Comparison of ENCODE assay signal across 8 cellular contexts in genomic region chr16:12458591-12459400, GRCh38.
DNase-seq lines count a peak whose midpoint lies in the region; ATAC-seq and TF ChIP-seq lines count a peak whose summit lies in the region.

No MANE protein-coding gene starts in this region.

- H3K4me3 ChIP-seq in GM06990 (replicated peaks; ENCODE audit: low read depth, low read length), result no peak overlapping the region
- H3K4me3 ChIP-seq in naive thymus-derived CD4-positive, alpha-beta T cell (ENCODE audit: low read length), result peak overlapping the region; percentile 27

- TF ChIP-seq CTCF in GM06990 (IDR thresholded peaks at IDR 0.05; ENCODE audit: insufficient read depth, low read length, poor library complexity, severe bottlenecking) (no peak), HFFc6 (IDR thresholded peaks at IDR 0.05) (no peak)

- peaks cover 29% of the 10 kb centered on the region for H3K4me1 Mint-ChIP-seq in activated T-cell treated with anti-CD3 and anti-CD28 coated beads, Interleukin-2, amount 50 U/mL, for 24 hours (ENCODE audit: low read depth)
- H3K4me1 Mint-ChIP-seq in naive thymus-derived CD4-positive, alpha-beta T cell, result peaks cover 28 to 44% (median 36%) of the 10 kb centered on the region in 7 donors
- H3K4me1 Mint-ChIP-seq in HFFc6 (ENCODE audit: low read depth), result peaks cover 25% of the 10 kb centered on the region

- DNase-seq in GM06990 (ENCODE audit: extremely low read depth, insufficient read length) (peak; percentile 22), NCI-H187 (lab: John Stamatoyannopoulos, UW) (no peak), HFFc6 (no peak), NCI-H510A (lab: John Stamatoyannopoulos, UW) (no peak)
- DNase-seq in activated T-cell treated with anti-CD3 and anti-CD28 coated beads, Interleukin-2, amount 50 U/mL, for 24 hours, result peak; percentile 56
- peak in 7 of 9 donors; percentile 16 to 56 (median 42) for DNase-seq in naive thymus-derived CD4-positive, alpha-beta T cell

- peak overlapping the region; percentile 84 for H3K27ac Mint-ChIP-seq in activated T-cell treated with anti-CD3 and anti-CD28 coated beads, Interleukin-2, amount 50 U/mL, for 24 hours
- H3K27ac Mint-ChIP-seq in naive thymus-derived CD4-positive, alpha-beta T cell, result peak overlapping the region; percentile 67 to 95 (median 93)
- H3K27ac Mint-ChIP-seq in HFFc6, result no peak overlapping the region

- no peaks in the 10 kb centered on the region for H3K9me3 ChIP-seq in naive thymus-derived CD4-positive, alpha-beta T cell (ENCODE audit: control insufficient read depth in 2 of 3, low read length in 3 of 3)

- CTCF ChIA-PET in naive thymus-derived CD4-positive, alpha-beta T cell (lab: Charles Lee), result interaction anchor here (1.1 kb wide), 1 partner anchor 363 kb away, joined by 4 read pairs; no protein-coding TSS in a partner anchor

- H3K27ac ChIP-seq in naive thymus-derived CD4-positive, alpha-beta T cell (ENCODE audit: low read depth, low read length), result peak overlapping the region; percentile 41

- H3K36me3 ChIP-seq in GM06990 (ENCODE audit: control insufficient read depth, insufficient read depth, low read length), result peaks cover 2% of the 10 kb centered on the region
- H3K36me3 ChIP-seq in naive thymus-derived CD4-positive, alpha-beta T cell (ENCODE audit: control insufficient read depth in 2 of 3, insufficient read depth in 3 of 3, low read length in 3 of 3), result no peaks in the 10 kb centered on the region

- POLR2A ChIA-PET in naive thymus-derived CD4-positive, alpha-beta T cell (lab: Charles Lee), result interaction anchor here (1.2 to 3.0 kb wide), 2 partner anchors 9 to 345 kb away, joined by 4 to 14 read pairs; partner anchors contain the start of gene CPPED1

- peaks cover 5% of the 10 kb centered on the region for H3K36me3 Mint-ChIP-seq in activated T-cell treated with anti-CD3 and anti-CD28 coated beads, Interleukin-2, amount 50 U/mL, for 24 hours (ENCODE audit: low read depth)
- peaks cover 2 to 12% (median 5%) of the 10 kb centered on the region in 5 donors for H3K36me3 Mint-ChIP-seq in naive thymus-derived CD4-positive, alpha-beta T cell
- no peaks in the 10 kb centered on the region for H3K36me3 Mint-ChIP-seq in HFFc6 (ENCODE audit: low read depth)

- intact Hi-C loops in naive thymus-derived CD4-positive, alpha-beta T cell (cut with micrococcal nuclease), result loop anchor here (5.0 to 10.0 kb wide), 4 partner anchors 79 to 994 kb away; partner anchors contain the start of gene CPPED1 (in 1 of the 2)

- no peaks in the 10 kb centered on the region for H3K9me3 Mint-ChIP-seq in activated T-cell treated with anti-CD3 and anti-CD28 coated beads, Interleukin-2, amount 50 U/mL, for 24 hours
- peaks cover 0 to 6% (median 0%) of the 10 kb centered on the region in 11 donors for H3K9me3 Mint-ChIP-seq in naive thymus-derived CD4-positive, alpha-beta T cell
- H3K9me3 Mint-ChIP-seq in HFFc6, result no peaks in the 10 kb centered on the region

- no peaks in the 10 kb centered on the region for H3K27me3 ChIP-seq in GM06990 (replicated peaks; ENCODE audit: control insufficient read depth, insufficient read depth, low read length)
- H3K27me3 ChIP-seq in naive thymus-derived CD4-positive, alpha-beta T cell (ENCODE audit: control insufficient read depth in 2 of 2, insufficient read depth in 2 of 2, low read length in 2 of 2), result no peaks in the 10 kb centered on the region

- H3K4me1 ChIP-seq in naive thymus-derived CD4-positive, alpha-beta T cell (ENCODE audit: control insufficient read depth in 2 of 2, insufficient read depth in 2 of 2, low read length in 2 of 2), result peaks cover 0 to 24% of the 10 kb centered on the region in 2 donors

- no peak overlapping the region for H3K4me3 Mint-ChIP-seq in activated T-cell treated with anti-CD3 and anti-CD28 coated beads, Interleukin-2, amount 50 U/mL, for 24 hours
- peak overlapping the region; percentile 64 to 93 (median 74) for H3K4me3 Mint-ChIP-seq in naive thymus-derived CD4-positive, alpha-beta T cell
- no peak overlapping the region for H3K4me3 Mint-ChIP-seq in HFFc6

- H3K27me3 Mint-ChIP-seq in activated T-cell treated with anti-CD3 and anti-CD28 coated beads, Interleukin-2, amount 50 U/mL, for 24 hours, result no peaks in the 10 kb centered on the region
- no peaks in the 10 kb centered on the region for H3K27me3 Mint-ChIP-seq in naive thymus-derived CD4-positive, alpha-beta T cell
- no peaks in the 10 kb centered on the region; the same call in 1 of the 2 replicates for H3K27me3 Mint-ChIP-seq in HFFc6 (ENCODE audit: insufficient read depth)

- ATAC-seq in HG03139 (IDR thresholded peaks at IDR 0.05; ENCODE audit: unreplicated experiment), result peak; percentile 47
- ATAC-seq in naive thymus-derived CD4-positive, alpha-beta T cell, result peak; percentile 72
- no peak for ATAC-seq in GM19328 (IDR thresholded peaks at IDR 0.05; ENCODE audit: unreplicated experiment)

Comparison
In these comparisons a context has a peak if more than half of its experiments do, and no peak if none do; other contexts are left out.
1. DNase-seq: peak in GM06990 (single experiment), activated T-cell treated with anti-CD3 and anti-CD28 coated beads, Interleukin-2, amount 50 U/mL, for 24 hours (single experiment) and naive thymus-derived CD4-positive, alpha-beta T cell (7 of 9); none in NCI-H187 (0 of 2), HFFc6 (single experiment) and NCI-H510A (single experiment).
2. H3K4me3 Mint-ChIP-seq: peak in naive thymus-derived CD4-positive, alpha-beta T cell (10 of 10); none in activated T-cell treated with anti-CD3 and anti-CD28 coated beads, Interleukin-2, amount 50 U/mL, for 24 hours (single experiment) and HFFc6 (single experiment).